In the genomic region with DNA sequence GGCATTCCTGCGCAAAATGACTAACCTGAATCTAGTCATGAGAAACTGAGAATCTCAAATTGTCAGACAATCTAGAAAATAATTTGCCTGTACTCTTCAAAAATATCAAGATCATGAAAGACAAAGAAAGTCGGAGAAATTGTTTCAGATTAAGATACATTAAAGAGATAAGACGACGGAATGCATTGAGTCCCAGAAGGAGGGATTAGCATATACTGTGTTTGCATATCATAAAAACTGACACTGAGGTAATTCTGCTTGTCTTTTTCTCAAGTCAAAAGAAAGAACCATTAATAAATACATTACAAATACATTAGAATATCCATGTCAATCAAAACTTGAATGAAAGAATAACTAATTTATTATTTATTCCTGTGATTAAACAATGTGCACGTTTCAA, we compare ENCODE assay signal across 30 cellular contexts.
DNase-seq lines count a peak whose midpoint lies in the region; ATAC-seq, FAIRE-seq and TF ChIP-seq lines count a peak whose summit lies in the region.
"Had no signal": no experiment of that assay in that cellular context is flagged by ENCODE, and none has a peak within 500 bp of the region (broad histone marks: within the 10 kb centered on the region; RNA-seq: fewer than 3 reads in every experiment).

No MANE protein-coding gene starts in this region.

- ATAC-seq in GM12878, result no peak
- no peak for ATAC-seq in GM21381 (IDR thresholded peaks at IDR 0.05; ENCODE audit: unreplicated experiment)
- no peak for ATAC-seq in HG03196 (IDR thresholded peaks at IDR 0.05; ENCODE audit: unreplicated experiment)
- ATAC-seq: A549; CD8-positive, alpha-beta T cell had no signal

- 61% methylated on average over 5 of the region's 5 CpGs for WGBS in GM12878 (ENCODE audit: insufficient coverage, insufficient replicate concordance, low lambda C conversion rate, missing lambda C conversion rate)

- POLR2A ChIA-PET in GM12878 (lab: Charles Lee), result no interaction called here

- no peaks in the 10 kb centered on the region for H3K27me3 ChIP-seq in GM12878 (replicated peaks in 1 of 2; ENCODE audit: control insufficient read depth in 2 of 2, insufficient read depth in 2 of 2, low read length in 1 of 2)
- H3K27me3 ChIP-seq in neural cell (ENCODE audit: insufficient read depth, low read depth, low read length), result no peaks in the 10 kb centered on the region
- H3K27me3 ChIP-seq: BE2C; BLaER1; BLaER1 treated with 17β-estradiol and CSF1 and Interleukin-3, amounts not matched to agents 10 nM and 100 nM had no signal

- TF ChIP-seq POLR2A in GM12878 (IDR thresholded peaks at IDR 0.05; ENCODE audit: low read depth, low read length), result no peak

- TF ChIP-seq CTCF in GM12878 (IDR thresholded peaks at IDR 0.05 in 2 of 3, conservative IDR thresholded peaks at IDR 0.05 in 1 of 3; ENCODE audit: control insufficient read depth in 2 of 3, extremely low read depth in 1 of 3, insufficient read depth in 1 of 3, low read depth in 3 of 3, low read length in 3 of 3), result no peak
- TF ChIP-seq CTCF in neural cell (IDR thresholded peaks at IDR 0.05; ENCODE audit: poor library complexity, severe bottlenecking), result no peak

- H3K79me2 ChIP-seq in GM12878 (ENCODE audit: control insufficient read depth, insufficient read depth, low read length), result no peaks in the 10 kb centered on the region
- H3K79me2 ChIP-seq in neural cell (replicated peaks; ENCODE audit: insufficient read depth, low read length), result no peaks in the 10 kb centered on the region

- H3K36me3 ChIP-seq in GM12878 (ENCODE audit: control insufficient read depth in 2 of 2, insufficient read depth in 2 of 2, low read length in 1 of 2) (no peaks in the 10 kb centered on the region), neural cell (ENCODE audit: insufficient read depth, low read length) (no peaks in the 10 kb centered on the region)
- H3K36me3 ChIP-seq: BE2C; BLaER1; BLaER1 treated with 17β-estradiol and CSF1 and Interleukin-3, amounts not matched to agents 10 nM and 100 nM had no signal

- H3K4me2 ChIP-seq in GM12878 (ENCODE audit: control insufficient read depth, insufficient read depth), result no peak overlapping the region
- H3K4me2 ChIP-seq in neural cell (ENCODE audit: low read length), result no peak overlapping the region
- H3K4me2 ChIP-seq: A549; BLaER1; BLaER1 treated with 17β-estradiol and CSF1 and Interleukin-3, amounts not matched to agents 10 nM and 100 nM had no signal

- in situ Hi-C loops in GM12878 (cut with MboI), result no loop called here

- SMC1A ChIA-PET in GM12878 (lab: Charles Lee; ENCODE audit: uncharacterized antibody, unreplicated experiment), result no interaction called here

- H3K9me3 ChIP-seq in GM12878 (replicated peaks; ENCODE audit: control insufficient read depth, insufficient read depth, low read length) (no peaks in the 10 kb centered on the region), neural cell (ENCODE audit: low read length) (no peaks in the 10 kb centered on the region)
- H3K9me3 ChIP-seq: A549; BE2C; BLaER1; BLaER1 treated with 17β-estradiol and CSF1 and Interleukin-3, amounts not matched to agents 10 nM and 100 nM; Caco-2 had no signal

- H3K9me2 ChIP-seq in neural cell (ENCODE audit: insufficient read depth, low read length), result no peaks in the 10 kb centered on the region

- no peaks in the 10 kb centered on the region for H3F3A ChIP-seq in neural cell (ENCODE audit: insufficient read depth, low read length, poor library complexity, severe bottlenecking)

- no peak for TF ChIP-seq EP300 in GM12878 (IDR thresholded peaks at IDR 0.05; ENCODE audit: borderline replicate concordance in 1 of 2, control insufficient read depth in 1 of 2, low read depth in 2 of 2, low read length in 2 of 2)
- TF ChIP-seq EP300 in neural cell (conservative IDR thresholded peaks at IDR 0.05; ENCODE audit: poor library complexity, severe bottlenecking), result peak; percentile 89

- no peaks in the 10 kb centered on the region for H3K4me1 ChIP-seq in GM12878 (ENCODE audit: control insufficient read depth, insufficient read depth, low read length)
- H3K4me1 ChIP-seq: A549; BE2C; BLaER1; BLaER1 treated with 17β-estradiol and CSF1 and Interleukin-3, amounts not matched to agents 10 nM and 100 nM had no signal

- no peak overlapping the region for H2AFZ ChIP-seq in GM12878 (ENCODE audit: control insufficient read depth, low read depth, low read length)
- no peak overlapping the region for H2AFZ ChIP-seq in neural cell (ENCODE audit: low read depth, low read length)

- H4K20me1 ChIP-seq in GM12878 (ENCODE audit: control insufficient read depth, insufficient read depth) (no peaks in the 10 kb centered on the region), neural cell (ENCODE audit: insufficient read depth) (no peaks in the 10 kb centered on the region)
- H4K20me1 ChIP-seq: BLaER1; BLaER1 treated with 17β-estradiol and CSF1 and Interleukin-3, amounts not matched to agents 10 nM and 100 nM had no signal

- H3K9ac ChIP-seq in GM12878 (ENCODE audit: control insufficient read depth, insufficient read depth, low read length), result no peak overlapping the region
- no peak overlapping the region for H3K9ac ChIP-seq in neural cell (ENCODE audit: low read length)
- H3K9ac ChIP-seq: BLaER1; BLaER1 treated with 17β-estradiol and CSF1 and Interleukin-3, amounts not matched to agents 10 nM and 100 nM had no signal

- CTCF ChIA-PET in GM12878 (lab: Yijun Ruan, JAX), result no interaction called here

- H3K4me3 ChIP-seq in GM12878, result no peak overlapping the region
- no peak overlapping the region for H3K4me3 ChIP-seq in neural cell (ENCODE audit: low read length)
- H3K4me3 ChIP-seq: A549; BLaER1; BLaER1 treated with 17β-estradiol and CSF1 and Interleukin-3, amounts not matched to agents 10 nM and 100 nM had no signal

- FAIRE-seq in GM12878 (lab: Jason Lieb, UNC), result peak; percentile 65
- FAIRE-seq: A549, D721Med had no signal

- H3K27ac ChIP-seq in GM12878 (ENCODE audit: control insufficient read depth, insufficient read depth), result no peak overlapping the region
- no peak overlapping the region for H3K27ac ChIP-seq in neural cell (ENCODE audit: low read length)
- H3K27ac ChIP-seq: 22Rv1; A549; BLaER1; BLaER1 treated with 17β-estradiol and CSF1 and Interleukin-3, amounts not matched to agents 10 nM and 100 nM; C4-2B had no signal

- RAD21 ChIA-PET in GM12878 (lab: Charles Lee; ENCODE audit: unreplicated experiment), result no interaction called here

- BruUV-seq in GM12878 (replicated peaks; lab: Mats Ljungman, UMichigan), result no TSS peak

- no peak for TF ChIP-seq RAD21 in GM12878 (IDR thresholded peaks at IDR 0.05; ENCODE audit: insufficient read depth, low read depth, low read length)
- TF ChIP-seq RAD21 in neural cell (conservative IDR thresholded peaks at IDR 0.05), result no peak

- intact Hi-C loops in GM12878 (cut with micrococcal nuclease; ENCODE audit: unreplicated experiment), result no loop called here

- no peak for DNase-seq in GM12878 (ENCODE audit: low read depth, low spot score)
- DNase-seq: 8988T; ACHN; AML-193; BE2C; C1 segment of cervical spinal cord; Caco-2; Calu3; CD4-positive, alpha-beta memory T cell; CD4-positive, alpha-beta T cell; CD4-positive, CD25-positive, alpha-beta regulatory T cell; CD8-positive, alpha-beta memory T cell; CD8-positive, alpha-beta T cell; COR-L47; DMS 273 treated with DMSO at 0.1 percent for 48 hours; DMS153; DMS53; DMS79; DMS79 treated with DMSO at 0.1 percent for 48 hours; DND-41; EL had no signal

TF ChIP-seq in GM12878, 131 proteins besides CTCF, POLR2A, EP300 and RAD21 (continues in another document):
- TF ChIP-seq KDM1A (IDR thresholded peaks at IDR 0.05; ENCODE audit: borderline replicate concordance), result no peak
- no peak for TF ChIP-seq FOXK2 (IDR thresholded peaks at IDR 0.05)
- TF ChIP-seq HDGF (IDR thresholded peaks at IDR 0.05), result no peak
- TF ChIP-seq CBX5 (IDR thresholded peaks at IDR 0.05; ENCODE audit: low read depth), result no peak
- TF ChIP-seq PAX5 (IDR thresholded peaks at IDR 0.05; ENCODE audit: borderline replicate concordance, low read depth, low read length), result no peak
- no peak for TF ChIP-seq TCF3 (IDR thresholded peaks at IDR 0.05; ENCODE audit: borderline replicate concordance, insufficient read depth, low read depth, low read length)
- TF ChIP-seq HDAC2 (IDR thresholded peaks at IDR 0.05), result no peak
- TF ChIP-seq MYB (IDR thresholded peaks at IDR 0.05; ENCODE audit: borderline replicate concordance, low read depth, low read length), result no peak
- TF ChIP-seq BACH1 (IDR thresholded peaks at IDR 0.05; ENCODE audit: borderline replicate concordance), result no peak
- no peak for TF ChIP-seq FOXM1 (IDR thresholded peaks at IDR 0.05; ENCODE audit: low read depth, low read length)

TF ChIP-seq in neural cell, 6 proteins besides CTCF, POLR2A, EP300 and RAD21:
- TF ChIP-seq POLR2AphosphoS5 (IDR thresholded peaks at IDR 0.05), result peak; percentile 79
- TF ChIP-seq EZH2 (IDR thresholded peaks at IDR 0.05; ENCODE audit: borderline replicate concordance, insufficient read depth, low read length, poor library complexity, severe bottlenecking), result no peak
- no peak for TF ChIP-seq TAF1 (IDR thresholded peaks at IDR 0.05; ENCODE audit: low read depth)
- TF ChIP-seq SMC3 (conservative IDR thresholded peaks at IDR 0.05; ENCODE audit: poor library complexity), result no peak
- TF ChIP-seq REST (IDR thresholded peaks at IDR 0.05; ENCODE audit: borderline replicate concordance), result peak; percentile 61
